Comparison of ENCODE assay signal across 8 cellular contexts in the genomic region with DNA sequence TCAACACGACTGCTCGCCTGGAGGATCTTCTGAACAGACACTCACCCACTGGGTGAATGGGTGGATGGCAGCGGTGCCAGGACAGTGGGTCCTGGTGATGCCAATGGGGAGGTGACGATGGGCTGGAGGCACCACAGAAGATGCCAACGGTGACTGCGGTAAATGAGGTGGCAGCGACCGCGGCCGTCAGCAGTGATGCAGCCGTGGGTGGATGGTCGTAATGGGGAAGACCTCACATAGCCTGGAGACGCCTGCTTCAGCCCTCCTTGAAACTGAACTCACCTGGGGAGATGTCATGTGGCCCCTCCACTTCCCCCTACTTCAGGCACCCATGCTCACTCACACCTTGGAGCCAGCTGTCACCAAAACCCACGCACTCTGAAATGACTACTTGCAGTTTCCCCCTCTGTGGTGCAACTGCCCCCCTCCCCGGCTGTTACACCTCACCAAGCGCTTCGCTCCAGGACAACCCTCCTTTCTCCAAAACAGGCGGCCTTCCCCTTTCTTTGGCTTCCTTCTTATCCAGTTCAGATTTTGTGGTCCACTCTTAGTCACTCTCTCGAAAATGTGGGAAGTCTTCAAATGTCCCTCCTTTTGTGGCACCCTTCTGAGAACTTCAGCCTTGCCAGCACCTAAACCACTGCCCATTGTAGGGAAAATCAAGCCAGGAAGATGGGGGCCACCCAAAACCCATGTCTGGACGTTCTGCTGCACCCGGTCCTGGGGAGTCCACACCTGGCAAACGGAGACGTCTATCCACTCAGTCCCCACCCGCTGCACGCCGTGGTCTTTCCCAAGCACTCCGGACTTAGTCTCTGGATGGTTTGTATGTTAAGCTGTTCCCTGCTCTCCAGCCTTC. TPM values are rescaled to one million over a fixed set of nuclear protein-coding genes. Genes with fewer than 3 reads are reported as not detected.
DNase-seq lines count a peak whose midpoint lies in the region; ATAC-seq and TF ChIP-seq lines count a peak whose summit lies in the region.
"Had no signal": no experiment of that assay in that cellular context is flagged by ENCODE, and none has a peak within 500 bp of the region (broad histone marks: within the 10 kb centered on the region; RNA-seq: fewer than 3 reads in every experiment).

No MANE protein-coding gene starts in this region.

- POLR2A ChIA-PET in PC-9 (lab: Charles Lee; ENCODE audit: unreplicated experiment) = no interaction called here

- no peaks in the 10 kb centered on the region for H3K9me3 ChIP-seq in PC-9 (ENCODE audit: insufficient read depth, low read depth)
- H3K9me3 ChIP-seq in aorta (ENCODE audit: control insufficient read depth, low read length) = no peaks in the 10 kb centered on the region

- DNase-seq in PC-9 (peak in 1 of 2 experiments; percentile 30), NCI-H2107 (lab: John Stamatoyannopoulos, UW) (no peak), aorta (no peak)
- peak; percentile 41 to 48 for DNase-seq in stimulated activated CD4-positive, alpha-beta T cell treated with anti-CD3 and anti-CD28 coated beads, Interleukin-2, amount 100 ng/mL, for 48 hours

- H2AFZ ChIP-seq in PC-9 = no peak overlapping the region
- H2AFZ ChIP-seq: parathyroid adenoma had no signal

- H3K9me2 ChIP-seq in PC-9 (ENCODE audit: insufficient read depth) = no peaks in the 10 kb centered on the region

- H4K20me1 ChIP-seq in PC-9 (ENCODE audit: insufficient read depth) = no peaks in the 10 kb centered on the region

- H3K4me3 ChIP-seq in PC-9 = no peak overlapping the region
- no peak overlapping the region for H3K4me3 ChIP-seq in aorta (ENCODE audit: low read length in 2 of 2)

- CTCF ChIA-PET in PC-9 (lab: Charles Lee) = interaction anchor here (0.5 kb wide), 1 partner anchor 66 kb away, joined by 3 read pairs; no protein-coding TSS in a partner anchor

- TSS peak; percentile 79 for BruUV-seq in PC-9 (replicated peaks; lab: Mats Ljungman, UMichigan)

- H3K4me1 ChIP-seq in PC-9 (replicated peaks; ENCODE audit: insufficient read depth) = peaks cover 40% of the 10 kb centered on the region
- H3K4me1 ChIP-seq in aorta (ENCODE audit: control insufficient read depth in 1 of 2, insufficient read depth in 2 of 2, low read length in 2 of 2) = no peaks in the 10 kb centered on the region

- ATAC-seq in GM19035 (IDR thresholded peaks at IDR 0.05; ENCODE audit: unreplicated experiment) = peak; percentile 78
- peak; percentile 73 for ATAC-seq in HG02588 (IDR thresholded peaks at IDR 0.05; ENCODE audit: unreplicated experiment)
- no peak for ATAC-seq in SK-N-SH treated with all-trans-retinoic acid at 6 μM for 48 hours
- ATAC-seq in aorta (ENCODE audit: low FRiP score) = no peak

- 57 to 59% methylated on average over 27 of the region's 27 CpGs for WGBS in aorta, 2 donors

- intact Hi-C loops in PC-9 (cut with micrococcal nuclease; ENCODE audit: unreplicated experiment) = no loop called here
- intact Hi-C loops in aorta (cut with DNase I) = no loop called here

- TF ChIP-seq CTCF in PC-9 (conservative IDR thresholded peaks at IDR 0.05) = no peak

- H3K4me2 ChIP-seq in PC-9 = no peak overlapping the region

- H3K27me3 ChIP-seq in PC-9 (ENCODE audit: insufficient read depth, low read depth) (no peaks in the 10 kb centered on the region), aorta (ENCODE audit: control insufficient read depth in 1 of 2, insufficient read depth in 2 of 2, low read length in 1 of 2) (no peaks in the 10 kb centered on the region)

- H3K36me3 ChIP-seq in PC-9 (ENCODE audit: low read depth) = no peaks in the 10 kb centered on the region
- H3K36me3 ChIP-seq in aorta (ENCODE audit: control insufficient read depth in 1 of 2, insufficient read depth in 2 of 2, low read length in 1 of 2) = no peaks in the 10 kb centered on the region

- H3F3A ChIP-seq in PC-9 (ENCODE audit: insufficient read depth, low read depth) = peaks cover 30% of the 10 kb centered on the region; the same call in 1 of the 2 replicates

- no peaks in the 10 kb centered on the region for H3K79me2 ChIP-seq in PC-9 (ENCODE audit: low read depth)
- H3K79me2 ChIP-seq: parathyroid adenoma had no signal

- H3K27ac ChIP-seq in PC-9 (peak overlapping the region; percentile 85; the same call in 1 of the 2 replicates), aorta (ENCODE audit: low read depth in 1 of 2, low read length in 2 of 2) (no peak overlapping the region)
- H3K27ac ChIP-seq: parathyroid adenoma had no signal

TF ChIP-seq in SK-N-SH treated with all-trans-retinoic acid at 6 μM for 48 hours, 23 proteins besides CTCF, POLR2A, EP300 and RAD21:
- no peak for TF ChIP-seq TOX (CRISPR knock-in tag; IDR thresholded peaks at IDR 0.05; ENCODE audit: borderline replicate concordance)
- TF ChIP-seq CSRNP3 (CRISPR knock-in tag; IDR thresholded peaks at IDR 0.05) = no peak
- TF ChIP-seq RARB (CRISPR knock-in tag; IDR thresholded peaks at IDR 0.05) = no peak
- no peak for TF ChIP-seq PPARA (CRISPR knock-in tag; IDR thresholded peaks at IDR 0.05; ENCODE audit: borderline replicate concordance)
- TF ChIP-seq OSR1 (CRISPR knock-in tag; IDR thresholded peaks at IDR 0.05) = no peak
- no peak for TF ChIP-seq ZFP30 (CRISPR knock-in tag; IDR thresholded peaks at IDR 0.05)

RNA-seq across cellular contexts. Expression of gene ABHD16B, which starts 10.4 kb away (rescaled TPM):
- total RNA-seq in PC-9 (2021) (not detected in 2 replicates), aorta (not detected)
- under 1 TPM in 1 of 2 donors, not detected in 1; 0.38 TPM for polyA plus RNA-seq in aorta

RNA-seq across cellular contexts. Expression of gene TPD52L2, which starts 14.2 kb away (rescaled TPM):
- 149 and 158 TPM in 2 replicates for total RNA-seq in PC-9 (2021)
- 100 to 1,000 TPM in 1 of 2 donors, 10 to 100 TPM in 1; 91.2 to 110 TPM for total RNA-seq in aorta
- 100 to 1,000 TPM in 1 of 2 donors, 10 to 100 TPM in 1; 89.8 to 112 TPM for polyA plus RNA-seq in aorta

RNA-seq across cellular contexts. Expression of gene ZBTB46, which starts 19.9 kb away (rescaled TPM):
- 3.6 and 4.9 TPM in 2 replicates for total RNA-seq in PC-9 (2021)
- total RNA-seq in aorta = 10 to 100 TPM; 17.4 to 22.7 TPM
- polyA plus RNA-seq in aorta = 1 to 10 TPM in 1 of 2 donors, under 1 TPM in 1; 0.50 to 2.1 TPM

RNA-seq across cellular contexts. Expression of gene DNAJC5, which starts 44.0 kb away (rescaled TPM):
- total RNA-seq in PC-9 (2021) (47.0 and 48.1 TPM in 2 replicates), aorta (10 to 100 TPM; 34.6 to 38.1 TPM)
- 10 to 100 TPM; 16.2 to 17.2 TPM for polyA plus RNA-seq in aorta

Comparison
In these comparisons a context has a peak if more than half of its experiments do, and no peak if none do; other contexts are left out.
1. ATAC-seq: peak in GM19035 (single experiment) and HG02588 (single experiment); none in SK-N-SH treated with all-trans-retinoic acid at 6 μM for 48 hours (single experiment) and aorta (single experiment).
2. DNase-seq: peak in stimulated activated CD4-positive, alpha-beta T cell treated with anti-CD3 and anti-CD28 coated beads, Interleukin-2, amount 100 ng/mL, for 48 hours (2 of 2); none in NCI-H2107 (single experiment) and aorta (0 of 2).